In genomic region chr11:94844031-94844430, GRCh38 we compare ENCODE assay signal across 13 cellular contexts.
DNase-seq lines count a peak whose midpoint lies in the region; ATAC-seq and TF ChIP-seq lines count a peak whose summit lies in the region.
"Had no signal": no experiment of that assay in that cellular context is flagged by ENCODE, and none has a peak within 500 bp of the region (broad histone marks: within the 10 kb centered on the region; RNA-seq: fewer than 3 reads in every experiment).

No MANE protein-coding gene starts in this region.

- no peak for TF ChIP-seq CTCF in C4-2B (conservative IDR thresholded peaks at IDR 0.05)
- TF ChIP-seq CTCF in psoas muscle (IDR thresholded peaks at IDR 0.05), result no peak

- H3K36me3 ChIP-seq in psoas muscle (ENCODE audit: insufficient read depth in 1 of 2, low read depth in 1 of 2) (peaks cover 9 to 45% of the 10 kb centered on the region in 2 donors), stomach smooth muscle (ENCODE audit: control insufficient read depth in 2 of 2, insufficient read depth in 2 of 2, low read length in 2 of 2) (peaks cover 5 to 13% of the 10 kb centered on the region in 2 donors)
- H3K36me3 ChIP-seq: HAP-1 had no signal

- DNase-seq in epithelial cell of prostate (ENCODE audit: low read depth, low spot score) (no peak), psoas muscle (no peak), hypothalamus (lab: John Stamatoyannopoulos, UW) (no peak), kidney glomerular epithelial cell (lab: John Stamatoyannopoulos, UW) (no peak), HPDE6-E6E7 (ENCODE audit: extremely low spot score) (no peak)
- DNase-seq: 8988T; Calu3; CD8-positive, alpha-beta T cell; DMS79 treated with DMSO at 0.1 percent for 48 hours had no signal

- intact Hi-C loops in psoas muscle (cut with DNase I), result no loop called here

- H3K27ac ChIP-seq in C4-2B, result peak overlapping the region; percentile 80; the same call in 1 of the 2 replicates
- peak overlapping the region; percentile 46 for H3K27ac ChIP-seq in epithelial cell of prostate
- H3K27ac ChIP-seq in psoas muscle, result peak overlapping the region; percentile 59
- peak overlapping the region; percentile 85 for H3K27ac ChIP-seq in stomach smooth muscle (ENCODE audit: low read length)
- H3K27ac ChIP-seq: BLaER1 had no signal

- H3K4me1 ChIP-seq in psoas muscle (peaks cover 56% of the 10 kb centered on the region), stomach smooth muscle (ENCODE audit: control insufficient read depth, insufficient read depth, low read length) (peaks cover 43% of the 10 kb centered on the region)
- H3K4me1 ChIP-seq: BLaER1, HAP-1 had no signal

- H3K9ac ChIP-seq in stomach smooth muscle (ENCODE audit: low read length in 2 of 2), result no peak overlapping the region
- H3K9ac ChIP-seq: BLaER1 had no signal

- H3K9me3 ChIP-seq in psoas muscle (no peaks in the 10 kb centered on the region), stomach smooth muscle (ENCODE audit: control insufficient read depth in 2 of 2, low read length in 2 of 2) (no peaks in the 10 kb centered on the region)
- H3K9me3 ChIP-seq: BLaER1, HAP-1 had no signal

- H3K27me3 ChIP-seq in psoas muscle (ENCODE audit: insufficient read depth in 3 of 3, low read length in 2 of 3), result no peaks in the 10 kb centered on the region
- no peaks in the 10 kb centered on the region for H3K27me3 ChIP-seq in stomach smooth muscle (ENCODE audit: control insufficient read depth in 1 of 2, insufficient read depth in 2 of 2, low read length in 2 of 2)
- H3K27me3 ChIP-seq: BLaER1 had no signal

- no peak overlapping the region for H3K4me3 ChIP-seq in psoas muscle
- no peak overlapping the region for H3K4me3 ChIP-seq in stomach smooth muscle (ENCODE audit: low read length in 2 of 2)
- H3K4me3 ChIP-seq: BLaER1, HAP-1 had no signal

- ATAC-seq in psoas muscle, result peak; percentile 55 to 78 (median 72)
- ATAC-seq: CD8-positive, alpha-beta T cell had no signal
